8 cellular contexts compared by ENCODE assay signal in the genomic region with DNA sequence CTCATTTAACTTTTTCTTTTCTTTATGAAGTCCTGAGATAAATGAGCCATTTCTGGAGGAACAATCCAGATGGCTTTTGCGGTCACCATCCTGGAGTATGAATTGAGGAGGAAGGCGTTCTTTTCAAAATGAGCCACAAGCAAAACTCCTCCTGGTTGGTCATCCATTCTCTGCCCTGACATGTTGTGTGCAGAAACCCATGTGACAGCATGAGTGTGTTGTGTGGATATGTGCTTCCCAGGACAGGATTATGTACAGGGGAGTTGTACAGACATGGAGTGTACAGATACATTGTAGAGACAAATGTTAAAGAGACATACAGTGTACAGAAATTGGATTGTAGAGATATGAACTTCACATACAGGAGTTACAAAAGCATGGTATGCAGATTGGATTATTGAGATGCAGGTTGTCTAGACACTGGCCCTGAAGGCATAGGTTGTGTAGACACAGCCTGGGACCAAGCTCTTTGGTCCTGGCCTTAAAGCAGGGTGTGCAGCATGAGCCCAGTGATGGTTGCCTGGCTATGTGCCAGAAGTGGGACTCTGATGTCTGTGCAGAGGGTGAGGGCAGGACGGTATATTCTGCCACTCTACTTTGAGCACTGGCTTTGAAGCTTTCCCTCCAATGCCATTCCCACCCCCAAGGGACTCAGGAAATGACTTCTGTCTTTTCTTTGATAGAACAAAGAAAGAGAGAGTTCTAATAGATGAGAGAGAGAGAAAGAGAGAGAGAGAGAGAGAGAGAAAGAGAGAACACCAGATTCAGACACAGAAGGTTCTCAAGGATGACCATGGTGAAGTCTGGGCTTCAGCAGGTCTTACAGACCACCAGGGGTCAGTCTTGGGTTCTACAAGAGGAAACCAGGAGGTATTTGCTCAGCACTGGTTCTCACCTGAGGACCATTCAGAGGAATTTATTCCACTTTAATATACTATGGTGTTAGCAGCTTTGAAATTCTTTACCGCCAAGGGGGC.
A peak's percentile ranks its signal among the peaks of the same experiment; 100 is the strongest.
DNase-seq lines count a peak whose midpoint lies in the region; ATAC-seq, FAIRE-seq and TF ChIP-seq lines count a peak whose summit lies in the region.

No MANE protein-coding gene starts in this region.

- H3K4me3 ChIP-seq in A549 (no peak overlapping the region), KMS-11 (IDR thresholded peaks at IDR 0.05; ENCODE audit: insufficient read depth, low read depth, low read length) (no peak overlapping the region), left lung (no peak overlapping the region), thyroid gland (replicated peaks in 1 of 3) (no peak overlapping the region)

- H2AFZ ChIP-seq in KMS-11 (ENCODE audit: low read depth), result no peak overlapping the region

- H3K36me3 Mint-ChIP-seq in chondrocyte (ENCODE audit: low read depth), result no peaks in the 10 kb centered on the region

- no peak for FAIRE-seq in A549 (lab: Jason Lieb, UNC)

- H3K27me3 ChIP-seq in KMS-11 (ENCODE audit: insufficient read depth, low read depth) (no peaks in the 10 kb centered on the region), left lung (no peaks in the 10 kb centered on the region), thyroid gland (no peaks in the 10 kb centered on the region)

- no peak overlapping the region for H3K27ac ChIP-seq in A549
- H3K27ac ChIP-seq in KMS-11, result no peak overlapping the region
- no peak overlapping the region for H3K27ac ChIP-seq in left lung
- peak overlapping the region in 1 of 3 donors; percentile 87 for H3K27ac ChIP-seq in thyroid gland

- POLR2A ChIA-PET in A549 (lab: Yijun Ruan, JAX), result no interaction called here

- no peaks in the 10 kb centered on the region for H3K79me2 ChIP-seq in KMS-11 (ENCODE audit: insufficient read depth, low read depth)

- 65% methylated on average over 4 of the region's 4 CpGs for WGBS in A549 (ENCODE audit: missing lambda C conversion rate)
- WGBS in thyroid gland, 2 donors, result 69 to 79% methylated on average over 4 of the region's 4 CpGs

- H3K9ac ChIP-seq in KMS-11, result no peak overlapping the region

- no peak for TF ChIP-seq POLR2A in A549 (IDR thresholded peaks at IDR 0.05; ENCODE audit: low read length)
- no peak for TF ChIP-seq POLR2A in thyroid gland (IDR thresholded peaks at IDR 0.05)

- TF ChIP-seq CTCF in A549 (IDR thresholded peaks at IDR 0.05), result peak; percentile 75
- peak; percentile 81 for TF ChIP-seq CTCF in KMS-11 (conservative IDR thresholded peaks at IDR 0.05; ENCODE audit: low read depth, low read length)
- peak; percentile 86 for TF ChIP-seq CTCF in chondrocyte (IDR thresholded peaks at IDR 0.05)
- peak; percentile 47 to 61 for TF ChIP-seq CTCF in left lung (IDR thresholded peaks at IDR 0.05)
- peak in 5 of 6 experiments; percentile 45 to 97 (median 85) for TF ChIP-seq CTCF in thyroid gland (IDR thresholded peaks at IDR 0.05)

- H4K20me1 ChIP-seq in KMS-11 (ENCODE audit: insufficient read depth), result no peaks in the 10 kb centered on the region

- H3K27me3 Mint-ChIP-seq in chondrocyte (ENCODE audit: low read depth), result no peaks in the 10 kb centered on the region

- no peak for TF ChIP-seq EP300 in A549 (IDR thresholded peaks at IDR 0.05)

- peak; percentile 31 to 80 for DNase-seq in A549 (ENCODE audit: low read depth in 1 of 2, low spot score in 1 of 2)
- peak; percentile 58 for DNase-seq in EH (ENCODE audit: low read depth)
- peak; percentile 40 for DNase-seq in RKO (ENCODE audit: low spot score)
- DNase-seq in chondrocyte (ENCODE audit: low spot score), result no peak
- no peak for DNase-seq in left lung
- peak; percentile 51 to 60 for DNase-seq in thyroid gland

- CTCF ChIA-PET in A549 (lab: Yijun Ruan, JAX), result interaction anchor here (0.7 to 9.5 kb wide), 30 partner anchors 8 to 872 kb away, joined by 3 to 128 read pairs (median 4); a partner anchor contains a TSS

- intact Hi-C loops in left lung (cut with DNase I) (loop anchor here in 1 of 2 donors (5.0 to 10.0 kb wide), 2 partner anchors 228 to 751 kb away; no protein-coding TSS in a partner anchor), thyroid gland (cut with DNase I) (no loop called here)

- H3K36me3 ChIP-seq in KMS-11 (ENCODE audit: insufficient read depth) (no peaks in the 10 kb centered on the region), left lung (no peaks in the 10 kb centered on the region), thyroid gland (no peaks in the 10 kb centered on the region)

- H3K4me1 Mint-ChIP-seq in chondrocyte (ENCODE audit: low read depth), result peaks cover 36% of the 10 kb centered on the region

- H3K9me3 Mint-ChIP-seq in chondrocyte (ENCODE audit: low read depth), result no peaks in the 10 kb centered on the region

- peak; percentile 83 to 96; a peak in 3 of 6 replicates for ATAC-seq in A549
- ATAC-seq in left lung, result peak; percentile 92
- ATAC-seq in HG02678 (IDR thresholded peaks at IDR 0.05; ENCODE audit: unreplicated experiment), result no peak

- no peak overlapping the region for H3K4me2 ChIP-seq in A549
- H3K4me2 ChIP-seq in KMS-11, result no peak overlapping the region

- H3K4me3 Mint-ChIP-seq in chondrocyte (ENCODE audit: unreplicated experiment), result no peak overlapping the region

- no peaks in the 10 kb centered on the region for H3K9me3 ChIP-seq in A549
- no peaks in the 10 kb centered on the region for H3K9me3 ChIP-seq in left lung
- no peaks in the 10 kb centered on the region for H3K9me3 ChIP-seq in thyroid gland

- no peak overlapping the region for H3K27ac Mint-ChIP-seq in chondrocyte (ENCODE audit: unreplicated experiment)

- H3K4me1 ChIP-seq in A549 (no peaks in the 10 kb centered on the region), KMS-11 (ENCODE audit: low read depth, poor library complexity, severe bottlenecking) (no peaks in the 10 kb centered on the region), left lung (no peaks in the 10 kb centered on the region), thyroid gland (peaks cover 26 to 28% of the 10 kb centered on the region in 2 donors)

- TF ChIP-seq RAD21 in A549 (conservative IDR thresholded peaks at IDR 0.05 in 1 of 2, IDR thresholded peaks at IDR 0.05 in 1 of 2), result peak; percentile 76 to 79

TF ChIP-seq in A549, 52 proteins besides CTCF, POLR2A, EP300 and RAD21:
- no peak for TF ChIP-seq RCOR1 (IDR thresholded peaks at IDR 0.05; ENCODE audit: low read depth, low read length)
- no peak for TF ChIP-seq KDM1A (IDR thresholded peaks at IDR 0.05; ENCODE audit: low read depth)
- TF ChIP-seq SMC3 (IDR thresholded peaks at IDR 0.05), result peak; percentile 86

Comparison
In these comparisons a context has a peak if more than half of its experiments do, and no peak if none do; other contexts are left out.
1. DNase-seq: peak in A549 (2 of 2), EH (single experiment), RKO (single experiment) and thyroid gland (2 of 2); none in chondrocyte (single experiment) and left lung (0 of 2).
2. Peak in every context shown above with its lines, with median percentiles within 50 percentile points of each other: CTCF ChIP-seq.